Comparison of ENCODE assay signal across 10 cellular contexts in the genomic region with DNA sequence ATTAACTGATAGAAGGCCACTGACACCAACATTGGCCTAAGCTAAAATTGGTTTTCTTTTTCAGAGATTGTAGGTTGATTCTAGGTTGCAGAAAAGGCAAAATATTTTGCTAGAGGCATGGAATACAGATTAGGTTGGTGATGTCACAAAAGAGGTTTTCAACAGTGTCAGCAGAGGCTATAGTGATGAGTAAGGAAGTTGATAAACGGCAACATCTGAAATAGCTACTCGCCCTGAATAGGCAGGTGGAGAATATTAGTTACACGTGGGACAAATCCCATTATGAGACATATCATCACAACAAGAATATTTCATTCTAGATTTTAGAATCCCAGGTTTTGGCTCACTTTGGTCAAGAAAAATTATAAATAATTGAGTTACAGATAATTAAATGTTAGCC. TPM values are rescaled to one million over a fixed set of nuclear protein-coding genes. Genes with fewer than 3 reads are reported as not detected.
DNase-seq lines count a peak whose midpoint lies in the region; ATAC-seq, FAIRE-seq and TF ChIP-seq lines count a peak whose summit lies in the region.
"Had no signal": no experiment of that assay in that cellular context is flagged by ENCODE, and none has a peak within 500 bp of the region (broad histone marks: within the 10 kb centered on the region; RNA-seq: fewer than 3 reads in every experiment).

No MANE protein-coding gene starts in this region.

- CTCF ChIA-PET in K562 (lab: Yijun Ruan, JAX; ENCODE audit: low intra/inter-chr PET ratio): interaction anchor here (1.4 kb wide), 1 partner anchor 615 kb away, joined by 3 read pairs; no protein-coding TSS in a partner anchor
- CTCF ChIA-PET in MCF 10A (lab: Yijun Ruan, JAX): interaction anchor here (0.7 kb wide), 1 partner anchor 898 kb away, joined by 3 read pairs; no protein-coding TSS in a partner anchor

- TF ChIP-seq EP300 in K562 (IDR thresholded peaks at IDR 0.05; ENCODE audit: low read length): no peak

- intact Hi-C loops in K562 (cut with micrococcal nuclease): no loop called here
- intact Hi-C loops in psoas muscle (cut with DNase I): no loop called here
- intact Hi-C loops in MCF 10A (cut with micrococcal nuclease): loop anchor here (10.0 kb wide), 1 partner anchor 1064 kb away; no protein-coding TSS in a partner anchor

- TF ChIP-seq POLR2A in K562 (conservative IDR thresholded peaks at IDR 0.05): no peak

- H3K9me1 ChIP-seq in K562 (ENCODE audit: control insufficient read depth, insufficient read depth, low read length): no peaks in the 10 kb centered on the region

- H3K4me3 Mint-ChIP-seq in neural crest cell: peak overlapping the region; percentile 90
- no peak overlapping the region for H3K4me3 Mint-ChIP-seq in MCF 10A (ENCODE audit: unreplicated experiment)

- peaks cover 14% of the 10 kb centered on the region for H3K79me2 ChIP-seq in K562 (ENCODE audit: control insufficient read depth, insufficient read depth, low read length)

- POLR2A ChIA-PET in K562 (lab: Yijun Ruan, JAX) (interaction anchor here (0.9 kb wide), 1 partner anchor 390 kb away, joined by 3 read pairs; no protein-coding TSS in a partner anchor), MCF 10A (lab: Yijun Ruan, JAX) (no interaction called here)

- H3K9me3 ChIP-seq in HUES6 (ENCODE audit: control insufficient read depth, insufficient read depth, low read depth, low read length) (no peaks in the 10 kb centered on the region), K562 (replicated peaks; ENCODE audit: control insufficient read depth, insufficient read depth, low read depth, low read length) (no peaks in the 10 kb centered on the region), psoas muscle (no peaks in the 10 kb centered on the region)

- in situ Hi-C loops in G401 (cut with HindIII; ENCODE audit: low sequenced_read_pairs): no loop called here
- in situ Hi-C loops in K562 (cut with MboI): no loop called here

- DNase-seq in G401 (ENCODE audit: low spot score): peak; percentile 3
- no peak for DNase-seq in K562 (ENCODE audit: extremely low read depth in 1 of 4, low spot score in 3 of 4)
- DNase-seq in neural crest cell (ENCODE audit: low read depth, low spot score): no peak
- no peak for DNase-seq in psoas muscle
- no peak for DNase-seq in C1 segment of cervical spinal cord (lab: John Stamatoyannopoulos, UW)
- no peak for DNase-seq in MCF 10A (ENCODE audit: unreplicated experiment)
- DNase-seq: CD8-positive, alpha-beta memory T cell; NCI-H226; PC-9 had no signal

- H3K27me3 Mint-ChIP-seq in neural crest cell (ENCODE audit: low read depth) (peaks cover 22% of the 10 kb centered on the region), MCF 10A (ENCODE audit: insufficient read depth, unreplicated experiment) (no peaks in the 10 kb centered on the region)

- BruUV-seq in K562 (replicated peaks; lab: Mats Ljungman, UMichigan) (no TSS peak), MCF 10A (replicated peaks; lab: Mats Ljungman, UMichigan) (no TSS peak)

- H4K20me1 ChIP-seq in K562 (replicated peaks; ENCODE audit: control insufficient read depth, insufficient read depth, low read length): no peaks in the 10 kb centered on the region

- TF ChIP-seq CTCF in K562 (IDR thresholded peaks at IDR 0.05 in 2 of 3, conservative IDR thresholded peaks at IDR 0.05 in 1 of 3; ENCODE audit: insufficient read depth in 2 of 3, low read depth in 1 of 3, low read length in 3 of 3) (no peak), neural crest cell (conservative IDR thresholded peaks at IDR 0.05) (no peak), psoas muscle (IDR thresholded peaks at IDR 0.05) (no peak), MCF 10A (IDR thresholded peaks at IDR 0.05; ENCODE audit: unreplicated experiment) (no peak)

- H3K9ac ChIP-seq in HUES6 (ENCODE audit: low read length) (no peak overlapping the region), K562 (ENCODE audit: insufficient read depth in 1 of 2, low read depth in 2 of 2, low read length in 2 of 2) (no peak overlapping the region)

- no peak overlapping the region for H3K27ac ChIP-seq in HUES6 (ENCODE audit: low read depth, low read length)
- no peak overlapping the region for H3K27ac ChIP-seq in K562 (ENCODE audit: extremely low read depth, low read depth, low read length)
- H3K27ac ChIP-seq in psoas muscle: no peak overlapping the region
- H3K27ac ChIP-seq: PC-9 had no signal

- peak overlapping the region; percentile 99 for H3K4me3 ChIP-seq in HUES6 (ENCODE audit: low read depth, low read length)
- no peak overlapping the region for H3K4me3 ChIP-seq in K562
- H3K4me3 ChIP-seq in psoas muscle: no peak overlapping the region

- TF ChIP-seq RAD21 in K562 (CRISPR knock-in tag; conservative IDR thresholded peaks at IDR 0.05 in 1 of 2, IDR thresholded peaks at IDR 0.05 in 1 of 2): no peak

- WGBS in K562 (ENCODE audit: insufficient coverage, low coverage, missing lambda C conversion rate): 33% methylated on average over 3 of the region's 3 CpGs
- WGBS in psoas muscle, 3 donors: 43 to 64% (median 54%) methylated on average over 3 of the region's 3 CpGs

- H3K36me3 ChIP-seq in HUES6 (ENCODE audit: control insufficient read depth, insufficient read depth, low read length): peaks cover 5% of the 10 kb centered on the region; the same call in 1 of the 2 replicates
- no peaks in the 10 kb centered on the region for H3K36me3 ChIP-seq in K562 (ENCODE audit: control insufficient read depth, insufficient read depth, low read length)
- H3K36me3 ChIP-seq in psoas muscle (ENCODE audit: insufficient read depth in 1 of 2, low read depth in 1 of 2): no peaks in the 10 kb centered on the region

- ATAC-seq in K562 (no peak), psoas muscle (no peak)

- H3K4me1 ChIP-seq in HUES6 (ENCODE audit: control insufficient read depth, insufficient read depth, low read length) (peaks cover 35% of the 10 kb centered on the region), K562 (replicated peaks in 1 of 2; ENCODE audit: control insufficient read depth in 2 of 2, insufficient read depth in 2 of 2, low read length in 2 of 2) (peaks cover 14 to 16% of the 10 kb centered on the region in 2 experiments; a peak in 4 of 5 replicates), psoas muscle (no peaks in the 10 kb centered on the region)

- H3K9me3 Mint-ChIP-seq in neural crest cell (no peaks in the 10 kb centered on the region), MCF 10A (ENCODE audit: unreplicated experiment) (no peaks in the 10 kb centered on the region)

- H3K36me3 Mint-ChIP-seq in neural crest cell (ENCODE audit: low read depth) (no peaks in the 10 kb centered on the region), MCF 10A (ENCODE audit: insufficient read depth, unreplicated experiment) (peaks cover 16% of the 10 kb centered on the region)
- H3K36me3 Mint-ChIP-seq: CD8-positive, alpha-beta memory T cell had no signal

- H3K4me2 ChIP-seq in K562 (ENCODE audit: insufficient read depth, low read length): no peak overlapping the region
- H3K4me2 ChIP-seq: PC-9 had no signal

- FAIRE-seq in K562 (lab: Jason Lieb, UNC): no peak

- no peak overlapping the region for H3K27ac Mint-ChIP-seq in neural crest cell (ENCODE audit: unreplicated experiment)
- H3K27ac Mint-ChIP-seq in MCF 10A (ENCODE audit: low read depth, unreplicated experiment): no peak overlapping the region
- H3K27ac Mint-ChIP-seq: CD8-positive, alpha-beta memory T cell had no signal

- no peak overlapping the region for H2AFZ ChIP-seq in K562 (ENCODE audit: low read depth, low read length)

- no peaks in the 10 kb centered on the region for H3K27me3 ChIP-seq in HUES6 (ENCODE audit: control insufficient read depth, insufficient read depth, low read length)
- H3K27me3 ChIP-seq in K562 (ENCODE audit: control insufficient read depth in 2 of 2, insufficient read depth in 2 of 2, low read length in 2 of 2): no peaks in the 10 kb centered on the region
- no peaks in the 10 kb centered on the region for H3K27me3 ChIP-seq in psoas muscle (ENCODE audit: insufficient read depth in 3 of 3, low read length in 2 of 3)

- peaks cover 20% of the 10 kb centered on the region for H3K4me1 Mint-ChIP-seq in neural crest cell
- H3K4me1 Mint-ChIP-seq in MCF 10A (ENCODE audit: insufficient read depth, unreplicated experiment): peaks cover 10% of the 10 kb centered on the region

RNA-seq across cellular contexts. Expression of a gene that starts 1.5 kb away (rescaled TPM):
- total RNA-seq in G401 (2014; rRNA removed; shearing (Covaris generic)): 6.1 and 13.8 TPM in 2 replicates
- total RNA-seq in K562 (2011; cell fraction: chromatin; rRNA removed; ENCODE audit: low replicate concordance): 35.7 and 74.7 TPM in 2 replicates
- 16.3 and 19.6 TPM in 2 replicates for total RNA-seq in K562 (2011; cell fraction: nucleolus; rRNA removed)
- 33.9 and 45.3 TPM in 2 replicates for total RNA-seq in K562 (2011; cell fraction: nucleoplasm; rRNA removed)
- total RNA-seq in K562 (2014; rRNA removed): 20.4 and 21.3 TPM in 2 replicates
- 42.6 and 48.3 TPM in 2 replicates for total RNA-seq in K562 (2014; rRNA removed; fragmentation: Illumina TruSeq; extraction: Trizol)
- total RNA-seq in K562 (2015; rRNA removed; fragmentation: Illumina TruSeq; extraction: Trizol): 29.3 and 29.5 TPM in 2 replicates
- 29.2 and 29.5 TPM in 2 replicates for total RNA-seq in K562 (2021)
- 49.7 and 74.3 TPM in 2 replicates for polyA plus RNA-seq in K562 (2011; rRNA removed)
- polyA plus RNA-seq in K562 (2011; cell fraction: cytosol; rRNA removed): 23.3 and 25.9 TPM in 2 replicates
- 30.9 and 31.3 TPM in 2 replicates for polyA plus RNA-seq in K562 (2011; cell fraction: nucleus; rRNA removed)
- polyA plus RNA-seq in K562 (2012): 25.0 and 41.0 TPM in 2 replicates
- polyA plus RNA-seq in K562 (2014; fragmentation: Illumina TruSeq; extraction: Trizol): 40.0 and 45.1 TPM in 2 replicates
- 10 to 100 TPM; 31.0 to 39.4 TPM for polyA plus RNA-seq in K562 (2014; fragmentation: Nextera tagmentation; extraction: Ambion mirVana)
- polyA plus RNA-seq in K562 (2014; rRNA removed): 28.0 and 38.4 TPM in 2 replicates
- polyA minus RNA-seq in K562 (2011; rRNA and poly(A)+ RNA removed): 57.5 and 70.1 TPM in 2 replicates
- polyA minus RNA-seq in K562 (2011; cell fraction: cytosol; rRNA and poly(A)+ RNA removed): 19.7 and 24.5 TPM in 2 replicates
- polyA minus RNA-seq in K562 (2011; cell fraction: nucleus; rRNA and poly(A)+ RNA removed): 20.2 and 22.4 TPM in 2 replicates
- 27.7 and 27.8 TPM in 2 replicates for total RNA-seq in neural crest cell
- 1 to 10 TPM; 4.0 to 6.5 (median 4.6) TPM for total RNA-seq in psoas muscle
- 1 to 10 TPM; 1.1 to 3.4 (median 3.3) TPM for polyA plus RNA-seq in psoas muscle
- total RNA-seq in MCF 10A (2022): 123 and 157 TPM in 2 replicates
- polyA plus RNA-seq: CD8-positive, alpha-beta memory T cell had no signal
